ENCODE assay signal across 1 cellular context in genomic region chr3:5442106-5442785, GRCh38.
TF ChIP-seq lines count a peak whose summit lies in the region.

No MANE protein-coding gene starts in this region.

TF ChIP-seq in K562, 482 proteins besides CTCF, POLR2A, EP300 and RAD21 (continued from another document and continues in another):
- TF ChIP-seq ZNF639 (CRISPR knock-in tag; conservative IDR thresholded peaks at IDR 0.05 in 1 of 2, IDR thresholded peaks at IDR 0.05 in 1 of 2) (peak in 1 of 2 experiments; percentile 77; a peak in 2 of 4 replicates), RFX5 (IDR thresholded peaks at IDR 0.05; ENCODE audit: low read depth, low read length) (no peak), FOXM1 (IDR thresholded peaks at IDR 0.05; ENCODE audit: low read depth) (peak; percentile 59; the same call in 1 of the 2 replicates), FOXM1 (CRISPR knock-in tag; IDR thresholded peaks at IDR 0.05; ENCODE audit: low read depth) (no peak), KAT7 (CRISPR knock-in tag; IDR thresholded peaks at IDR 0.05; ENCODE audit: borderline replicate concordance) (no peak), RFX7 (CRISPR knock-in tag; IDR thresholded peaks at IDR 0.05) (no peak), ZFP91 (CRISPR knock-in tag; IDR thresholded peaks at IDR 0.05) (no peak), ZNF224 (CRISPR knock-in tag; IDR thresholded peaks at IDR 0.05) (no peak), SETDB1 (IDR thresholded peaks at IDR 0.05; ENCODE audit: low read length) (no peak), NCOA1 (IDR thresholded peaks at IDR 0.05; ENCODE audit: low read depth) (peak; percentile 61; the same call in 1 of the 2 replicates), RBM25 (IDR thresholded peaks at IDR 0.05; ENCODE audit: low read depth, low read length, severe bottlenecking) (peak; percentile 1), ETV6 (IDR thresholded peaks at IDR 0.05; ENCODE audit: borderline replicate concordance in 1 of 2, low read depth in 2 of 2, low read length in 1 of 2) (no peak), ETV6 (CRISPR knock-in tag; IDR thresholded peaks at IDR 0.05; ENCODE audit: borderline replicate concordance) (no peak), THRA (IDR thresholded peaks at IDR 0.05) (peak; percentile 53; the same call in 1 of the 2 replicates), GATAD2B (IDR thresholded peaks at IDR 0.05; ENCODE audit: borderline replicate concordance) (0 out of 2 replicates have a peak, but pooled peaks have one; percentile 43), DDX20 (tag; IDR thresholded peaks at IDR 0.05; ENCODE audit: low read depth) (peak; percentile 34; the same call in 1 of the 2 replicates), ZNF197 (CRISPR knock-in tag; IDR thresholded peaks at IDR 0.05; ENCODE audit: low read depth) (no peak), SMAD1 (IDR thresholded peaks at IDR 0.05; ENCODE audit: low read depth, low read length, partially characterized antibody) (no peak), MIER1 (IDR thresholded peaks at IDR 0.05; ENCODE audit: low read depth) (no peak), HMBOX1 (IDR thresholded peaks at IDR 0.05) (peak; percentile 45; the same call in 1 of the 2 replicates), BACH1 (tag; IDR thresholded peaks at IDR 0.05) (peak; percentile 96), SMARCC2 (IDR thresholded peaks at IDR 0.05; ENCODE audit: low read depth) (peak; percentile 64; the same call in 1 of the 2 replicates), PREB (CRISPR knock-in tag; IDR thresholded peaks at IDR 0.05) (no peak), MEIS2 (IDR thresholded peaks at IDR 0.05; ENCODE audit: partially characterized antibody) (peak; percentile 60), NCOR1 (IDR thresholded peaks at IDR 0.05) (peak; percentile 46; the same call in 1 of the 2 replicates), ZNF668 (CRISPR knock-in tag; IDR thresholded peaks at IDR 0.05) (no peak), ZNF408 (CRISPR knock-in tag; IDR thresholded peaks at IDR 0.05; ENCODE audit: low read depth) (no peak), GMEB1 (CRISPR knock-in tag; IDR thresholded peaks at IDR 0.05) (no peak), ZNF175 (CRISPR knock-in tag; IDR thresholded peaks at IDR 0.05; ENCODE audit: low read depth) (no peak), TAF9B (IDR thresholded peaks at IDR 0.05; ENCODE audit: partially characterized antibody) (peak; percentile 33), RHOXF2B (CRISPR knock-in tag; conservative IDR thresholded peaks at IDR 0.05) (no peak), CEBPG (CRISPR knock-in tag; IDR thresholded peaks at IDR 0.05) (no peak), CEBPG (tag; conservative IDR thresholded peaks at IDR 0.05 in 1 of 2, IDR thresholded peaks at IDR 0.05 in 1 of 2) (peak in 1 of 2 experiments; percentile 6; a peak in 1 of 4 replicates), RCOR1 (IDR thresholded peaks at IDR 0.05; ENCODE audit: borderline replicate concordance in 1 of 2, low read depth in 2 of 2, low read length in 2 of 2) (peak; percentile 31 to 93; a peak in 3 of 4 replicates), THAP12 (CRISPR knock-in tag; IDR thresholded peaks at IDR 0.05) (no peak), EZH2 (IDR thresholded peaks at IDR 0.05; ENCODE audit: borderline replicate concordance, low read depth, low read length) (no peak), PATZ1 (CRISPR knock-in tag; IDR thresholded peaks at IDR 0.05; ENCODE audit: borderline replicate concordance) (no peak), NR2F6 (CRISPR knock-in tag; IDR thresholded peaks at IDR 0.05) (no peak), HOXB6 (CRISPR knock-in tag; IDR thresholded peaks at IDR 0.05; ENCODE audit: borderline replicate concordance) (no peak), MBD1 (CRISPR knock-in tag; IDR thresholded peaks at IDR 0.05) (no peak), SNIP1 (IDR thresholded peaks at IDR 0.05; ENCODE audit: low read depth) (no peak), DPF2 (IDR thresholded peaks at IDR 0.05) (peak; percentile 90), FOSL1 (tag; conservative IDR thresholded peaks at IDR 0.05) (peak; percentile 97), ZNF644 (tag; IDR thresholded peaks at IDR 0.05; ENCODE audit: low read depth) (peak; percentile 28; the same call in 1 of the 2 replicates), MCM2 (IDR thresholded peaks at IDR 0.05; ENCODE audit: low read depth) (no peak), TEAD2 (tag; IDR thresholded peaks at IDR 0.05) (0 out of 2 replicates have a peak, but pooled peaks have one; percentile 37), ZNF584 (CRISPR knock-in tag; IDR thresholded peaks at IDR 0.05; ENCODE audit: low read depth) (no peak), PCBP2 (IDR thresholded peaks at IDR 0.05; ENCODE audit: low read depth, low read length, poor library complexity, severe bottlenecking) (no peak), CREB5 (CRISPR knock-in tag; IDR thresholded peaks at IDR 0.05) (no peak), ATF7 (IDR thresholded peaks at IDR 0.05) (peak; percentile 58; the same call in 1 of the 2 replicates), ARNT (IDR thresholded peaks at IDR 0.05) (peak in 1 of 2 experiments; percentile 48; a peak in 1 of 4 replicates), ELF2 (CRISPR knock-in tag; IDR thresholded peaks at IDR 0.05) (0 out of 2 replicates have a peak, but pooled peaks have one; percentile 62), ZFP1 (CRISPR knock-in tag; IDR thresholded peaks at IDR 0.05) (no peak), PPARD (CRISPR knock-in tag; IDR thresholded peaks at IDR 0.05) (no peak)
